24 cellular contexts compared by ENCODE assay signal in genomic region chr19:887599-887998, GRCh38. TPM values are rescaled to one million over a fixed set of nuclear protein-coding genes. Genes with fewer than 3 reads are reported as not detected.
"Had no signal": no experiment of that assay in that cellular context is flagged by ENCODE, and none has a peak within 500 bp of the region (broad histone marks: within the 10 kb centered on the region; RNA-seq: fewer than 3 reads in every experiment).

No MANE protein-coding gene starts in this region.

- DNase-seq: activated B cell treated with CpG ODN at 0.5 μM for 24 hours; activated CD4-positive, alpha-beta T cell treated with anti-CD3 and anti-CD28 coated beads for 1 hour; activated CD4-positive, alpha-beta T cell treated with anti-CD3 and anti-CD28 coated beads, Interleukin-2, amount 50 U/mL, for 1 hour; activated effector memory CD4-positive, alpha-beta T cell treated with Interleukin-2 at 50 U/mL for 16 hours; activated naive CD4-positive, alpha-beta T cell; activated T-cell treated with anti-CD3 and anti-CD28 coated beads for 4 hours; cerebellar nuclear complex; KG1; NCI-H1048; NCI-H146; NCI-H187 treated with DMSO at 0.1 percent for 48 hours; NCI-H2081 treated with DMSO at 0.1 percent for 48 hours; NCI-H446; NCI-H524; Peyer's patch; SW 1271; T-helper 9 cell had no signal

- H3K27ac Mint-ChIP-seq: activated B cell treated with CpG ODN at 0.5 μM for 24 hours; activated naive CD4-positive, alpha-beta T cell treated with anti-CD3 and anti-CD28 coated beads, Interleukin-2, amount 50 U/mL, for 24 hours had no signal

- H3K4me3 ChIP-seq: adrenal gland, Peyer's patch, SJSA1 had no signal

- H3K9me3 Mint-ChIP-seq: activated B cell treated with CpG ODN at 0.5 μM for 24 hours; activated naive CD4-positive, alpha-beta T cell treated with anti-CD3 and anti-CD28 coated beads, Interleukin-2, amount 50 U/mL, for 24 hours; T-helper 1 cell treated with Interleukin-12 subunit alpha and Interleukin-12 subunit beta and Interleukin-4 antibody, amounts not matched to agents 30 μg/mL and 1 μg/mL, for 36 hours had no signal

- H3K4me3 Mint-ChIP-seq: activated B cell treated with CpG ODN at 0.5 μM for 24 hours; activated naive CD4-positive, alpha-beta T cell treated with anti-CD3 and anti-CD28 coated beads, Interleukin-2, amount 50 U/mL, for 24 hours; T-helper 1 cell treated with Interleukin-12 subunit alpha and Interleukin-12 subunit beta and Interleukin-4 antibody, amounts not matched to agents 30 μg/mL and 1 μg/mL, for 36 hours had no signal

- H3K4me1 ChIP-seq: SJSA1 had no signal

- H3K27ac ChIP-seq: adrenal gland, Peyer's patch, SJSA1 had no signal

- H3K27me3 Mint-ChIP-seq: activated B cell treated with CpG ODN at 0.5 μM for 24 hours; activated naive CD4-positive, alpha-beta T cell treated with anti-CD3 and anti-CD28 coated beads, Interleukin-2, amount 50 U/mL, for 24 hours had no signal

- H3K27me3 ChIP-seq: adrenal gland, Peyer's patch, SJSA1 had no signal

- H3K36me3 Mint-ChIP-seq: activated naive CD4-positive, alpha-beta T cell treated with anti-CD3 and anti-CD28 coated beads, Interleukin-2, amount 50 U/mL, for 24 hours had no signal

- H3K9me3 ChIP-seq: adrenal gland, Peyer's patch, SJSA1 had no signal

RNA-seq across cellular contexts. Expression of gene RNU6-9, which starts 5.7 kb away (rescaled TPM):
- total RNA-seq: activated B cell treated with CpG ODN at 0.5 μM for 24 hours, adrenal gland, cardiac septum, LHCN-M2, M059J, Peyer's patch, SJSA1 had no signal

RNA-seq across cellular contexts. Expression of gene CFD, which starts 28.1 kb away (rescaled TPM):
- total RNA-seq: activated B cell treated with CpG ODN at 0.5 μM for 24 hours, LHCN-M2 had no signal

RNA-seq across cellular contexts. Expression of gene KISS1R, which starts 29.5 kb away (rescaled TPM):
- total RNA-seq: cardiac septum, LHCN-M2, M059J, Peyer's patch, SJSA1 had no signal
